Comparison of ENCODE assay signal across 2 cellular contexts in genomic region chr4:56979674-56980073, GRCh38.
A peak's percentile ranks its signal among the peaks of the same experiment; 100 is the strongest.
TF ChIP-seq lines count a peak whose summit lies in the region.

No MANE protein-coding gene starts in this region.

TF ChIP-seq in GM23338, 12 proteins besides CTCF, POLR2A, EP300 and RAD21:
- no peak for TF ChIP-seq ZNF462 (CRISPR knock-in tag; IDR thresholded peaks at IDR 0.05)

TF ChIP-seq in HepG2, 621 proteins besides CTCF, POLR2A, EP300 and RAD21 (continued from another document):
- TF ChIP-seq ZNF441 (CRISPR knock-in tag; IDR thresholded peaks at IDR 0.05; ENCODE audit: borderline replicate concordance) (0 out of 2 replicates have a peak, but pooled peaks have one; percentile 49), SAP130 (CRISPR knock-in tag; IDR thresholded peaks at IDR 0.05; ENCODE audit: low read depth) (0 out of 2 replicates have a peak, but pooled peaks have one; percentile 11), GATAD1 (CRISPR knock-in tag; IDR thresholded peaks at IDR 0.05) (0 out of 2 replicates have a peak, but pooled peaks have one; percentile 20), WIZ (CRISPR knock-in tag; IDR thresholded peaks at IDR 0.05) (no peak), AGO1 (IDR thresholded peaks at IDR 0.05; ENCODE audit: low read depth, low read length, poor library complexity, severe bottlenecking) (no peak), ZBTB43 (CRISPR knock-in tag; conservative IDR thresholded peaks at IDR 0.05) (no peak), ZBTB20 (CRISPR knock-in tag; IDR thresholded peaks at IDR 0.05; ENCODE audit: borderline replicate concordance, low read depth) (no peak)
